ENCODE assay signal across 12 cellular contexts in genomic region chr10:123392182-123392930, GRCh38.
DNase-seq lines count a peak whose midpoint lies in the region; ATAC-seq and TF ChIP-seq lines count a peak whose summit lies in the region.
"Had no signal": no experiment of that assay in that cellular context is flagged by ENCODE, and none has a peak within 500 bp of the region (broad histone marks: within the 10 kb centered on the region; RNA-seq: fewer than 3 reads in every experiment).

No MANE protein-coding gene starts in this region.

- POLR2A ChIA-PET in activated B cell treated with CpG ODN at 0.5 μM for 24 hours (lab: Charles Lee) = interaction anchor here (1.3 to 1.9 kb wide), 2 partner anchors 10 to 162 kb away, joined by 5 to 9 read pairs; no protein-coding TSS in a partner anchor

- CTCF ChIA-PET in activated B cell treated with CpG ODN at 0.5 μM for 24 hours (lab: Charles Lee) = no interaction called here

- peaks cover 2% of the 10 kb centered on the region for H3K4me1 Mint-ChIP-seq in activated B cell treated with CpG ODN at 0.5 μM for 24 hours
- H3K4me1 Mint-ChIP-seq: central memory CD8-positive, alpha-beta T cell had no signal

- H3K27me3 Mint-ChIP-seq in activated B cell treated with CpG ODN at 0.5 μM for 24 hours = no peaks in the 10 kb centered on the region
- H3K27me3 Mint-ChIP-seq: central memory CD8-positive, alpha-beta T cell had no signal

- DNase-seq in activated B cell treated with CpG ODN at 0.5 μM for 24 hours (no peak), anterior cingulate cortex (lab: John Stamatoyannopoulos, UW) (no peak), NCI-H345 treated with DMSO at 0.1 percent for 48 hours (lab: John Stamatoyannopoulos, UW; ENCODE audit: unreplicated experiment) (no peak)
- DNase-seq in activated naive CD4-positive, alpha-beta T cell treated with anti-CD3 and anti-CD28 coated beads, Interleukin-2, amount 50 U/mL, for 16 hours = no peak
- no peak for DNase-seq in stimulated activated naive CD4-positive, alpha-beta T cell (lab: John Stamatoyannopoulos, UW)
- DNase-seq: activated CD8-positive, alpha-beta memory T cell treated with anti-CD3 and anti-CD28 coated beads, Interleukin-2, amount 50 U/mL, for 48 hours; SK-N-SH; stimulated activated CD4-positive, alpha-beta T cell treated with anti-CD3 and anti-CD28 coated beads, Interleukin-1b, Interleukin-23, amount 100 ng/mL, for 48 hours had no signal

- no peaks in the 10 kb centered on the region for H3K36me3 Mint-ChIP-seq in activated B cell treated with CpG ODN at 0.5 μM for 24 hours (ENCODE audit: low read depth)

- H3K27ac Mint-ChIP-seq in activated B cell treated with CpG ODN at 0.5 μM for 24 hours = no peak overlapping the region

- no peak overlapping the region for H3K4me3 Mint-ChIP-seq in activated B cell treated with CpG ODN at 0.5 μM for 24 hours
- H3K4me3 Mint-ChIP-seq: central memory CD8-positive, alpha-beta T cell had no signal

- no peak for TF ChIP-seq CTCF in activated B cell treated with CpG ODN at 0.5 μM for 24 hours (IDR thresholded peaks at IDR 0.05)

- ATAC-seq in GM18868 (IDR thresholded peaks at IDR 0.05; ENCODE audit: unreplicated experiment) (peak; percentile 77), GM21515 (IDR thresholded peaks at IDR 0.05; ENCODE audit: unreplicated experiment) (peak; percentile 84), HG03159 (IDR thresholded peaks at IDR 0.05; ENCODE audit: unreplicated experiment) (peak; percentile 88), activated B cell treated with CpG ODN at 0.5 μM for 24 hours (ENCODE audit: low read depth) (peak; percentile 84)

- intact Hi-C loops in activated B cell treated with CpG ODN at 0.5 μM for 24 hours (cut with micrococcal nuclease) = loop anchor here (1.0 to 10.0 kb wide), 2 partner anchors 10 to 162 kb away; no protein-coding TSS in a partner anchor

- H3K9me3 Mint-ChIP-seq in activated B cell treated with CpG ODN at 0.5 μM for 24 hours = peaks cover 5% of the 10 kb centered on the region
- H3K9me3 Mint-ChIP-seq: central memory CD8-positive, alpha-beta T cell had no signal
